ENCODE assay signal across 15 cellular contexts in the genomic region with DNA sequence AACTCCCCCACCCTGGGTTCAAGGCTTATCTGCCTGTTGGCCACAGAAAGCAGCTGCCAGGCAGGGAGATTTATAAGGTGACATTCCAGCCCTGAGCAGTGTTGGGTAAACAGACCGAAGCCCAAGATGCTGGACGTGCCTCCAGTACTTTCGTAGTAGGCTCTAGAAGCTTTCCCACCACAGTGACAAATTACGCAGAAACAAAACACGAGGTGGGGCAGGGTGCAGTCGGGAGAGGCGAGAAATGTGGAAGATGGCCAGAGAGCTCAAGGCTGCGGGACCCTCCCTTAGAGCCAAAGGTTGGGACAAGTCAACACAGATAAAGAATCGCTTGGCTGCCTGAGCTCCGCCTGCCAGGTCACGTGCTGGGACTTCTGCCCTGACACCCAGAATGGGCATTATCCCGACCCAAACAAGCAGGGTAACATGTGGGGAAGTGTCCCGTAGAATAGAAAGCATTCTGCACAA. TPM values are rescaled to one million over a fixed set of nuclear protein-coding genes. Genes with fewer than 3 reads are reported as not detected.
A peak's percentile ranks its signal among the peaks of the same experiment; 100 is the strongest.
DNase-seq lines count a peak whose midpoint lies in the region; ATAC-seq, FAIRE-seq and TF ChIP-seq lines count a peak whose summit lies in the region.
"Had no signal": no experiment of that assay in that cellular context is flagged by ENCODE, and none has a peak within 500 bp of the region (broad histone marks: within the 10 kb centered on the region; RNA-seq: fewer than 3 reads in every experiment).

No MANE protein-coding gene starts in this region.

- H3K79me2 ChIP-seq in HepG2 (ENCODE audit: insufficient read depth, low read length): no peaks in the 10 kb centered on the region

- intact Hi-C loops in HepG2 (cut with micrococcal nuclease; ENCODE audit: unreplicated experiment): no loop called here
- intact Hi-C loops in gastrocnemius medialis (cut with DNase I; ENCODE audit: low total_unique reads): loop anchor here (5.0 kb wide), 1 partner anchor 208 kb away; no protein-coding TSS in a partner anchor

- TF ChIP-seq EP300 in HepG2 (IDR thresholded peaks at IDR 0.05; ENCODE audit: low read depth in 2 of 2, low read length in 2 of 2): no peak
- TF ChIP-seq EP300 in HepG2 (CRISPR knock-in tag; IDR thresholded peaks at IDR 0.05; ENCODE audit: borderline replicate concordance): no peak

- CTCF ChIA-PET in HepG2 (lab: Yijun Ruan, JAX; ENCODE audit: low intra/inter-chr PET ratio, low total read pairs): no interaction called here

- BruUV-seq in HepG2 (replicated peaks; lab: Mats Ljungman, UMichigan): no TSS peak

- POLR2A ChIA-PET in HepG2 (lab: Yijun Ruan, JAX): no interaction called here

- WGBS in HepG2 (ENCODE audit: low lambda C conversion rate): 6% methylated on average over 13 of the region's 13 CpGs

- H3K9me3 ChIP-seq in duodenal mucosa (ENCODE audit: control insufficient read depth in 1 of 2, low read length in 2 of 2): no peaks in the 10 kb centered on the region
- no peaks in the 10 kb centered on the region for H3K9me3 ChIP-seq in HepG2 (ENCODE audit: low read length)
- H3K9me3 ChIP-seq in gastrocnemius medialis: no peaks in the 10 kb centered on the region

- no peak overlapping the region for H2AFZ ChIP-seq in HepG2 (ENCODE audit: low read length)

- in situ Hi-C loops in G401 (cut with HindIII; ENCODE audit: low sequenced_read_pairs) (no loop called here), HepG2 (cut with HindIII; ENCODE audit: extremely low pct_ligation_motif_present, low pct_unique_long_range_greater_than_20kb) (no loop called here), gastrocnemius medialis (cut with MboI; ENCODE audit: low sequenced_read_pairs in 4 of 4) (no loop called here)

- FAIRE-seq in HepG2 (lab: Jason Lieb, UNC): no peak
- FAIRE-seq: endometrium had no signal

- TF ChIP-seq POLR2A in HepG2 (IDR thresholded peaks at IDR 0.05; ENCODE audit: insufficient read depth in 1 of 2, low read depth in 2 of 2, low read length in 2 of 2) (no peak), gastrocnemius medialis (IDR thresholded peaks at IDR 0.05) (no peak)

- TF ChIP-seq RAD21 in HepG2 (CRISPR knock-in tag; IDR thresholded peaks at IDR 0.05): no peak

- DNase-seq in G401 (ENCODE audit: low spot score): peak; percentile 8
- peak; percentile 6 for DNase-seq in HepG2 (ENCODE audit: low spot score)
- DNase-seq in gastrocnemius medialis: peak in 1 of 2 donors; percentile 17
- DNase-seq in HuH-7.5 (ENCODE audit: low spot score): no peak
- no peak for DNase-seq in stimulated activated naive CD8-positive, alpha-beta T cell treated with anti-CD3 and anti-CD28 coated beads, Interleukin-15, Interleukin-2, amounts not matched to agents 100 U/mL and 50 U/mL, for 24 hours
- DNase-seq: activated CD4-positive, alpha-beta T cell treated with anti-CD3 and anti-CD28 coated beads for 48 hours; COR-L47; hippocampal formation; NCI-H1048; T-cell had no signal

- no peaks in the 10 kb centered on the region for H4K20me1 ChIP-seq in HepG2 (ENCODE audit: insufficient read depth, low read length)

- H3K27ac ChIP-seq in duodenal mucosa (ENCODE audit: low read depth, low read length) (no peak overlapping the region), HepG2 (ENCODE audit: extremely low read length, insufficient read depth, low read length) (no peak overlapping the region), gastrocnemius medialis (peak overlapping the region; percentile 45 to 75 (median 60))

- H3K4me2 ChIP-seq in HepG2 (ENCODE audit: low read depth, low read length): 0 out of 2 replicates have a peak overlapping the region, but pooled peaks have one; percentile 5

- H3K36me3 ChIP-seq in duodenal mucosa (ENCODE audit: control insufficient read depth in 1 of 2, insufficient read depth in 2 of 2, low read length in 2 of 2): no peaks in the 10 kb centered on the region
- no peaks in the 10 kb centered on the region for H3K36me3 ChIP-seq in HepG2 (replicated peaks in 1 of 2; ENCODE audit: control insufficient read depth in 1 of 2, insufficient read depth in 2 of 2, low read length in 2 of 2)
- no peaks in the 10 kb centered on the region for H3K36me3 ChIP-seq in gastrocnemius medialis

- peak; percentile 69 for ATAC-seq in HepG2
- peak; percentile 51 to 60 for ATAC-seq in gastrocnemius medialis
- no peak for ATAC-seq in GM21576 (IDR thresholded peaks at IDR 0.05; ENCODE audit: unreplicated experiment)
- ATAC-seq in stimulated activated naive CD8-positive, alpha-beta T cell treated with anti-CD3 and anti-CD28 coated beads, Interleukin-15, Interleukin-2, amounts not matched to agents 100 U/mL and 50 U/mL, for 24 hours: no peak
- no peak for ATAC-seq in HG03039 (IDR thresholded peaks at IDR 0.05; ENCODE audit: unreplicated experiment)
- ATAC-seq: HCT116, T-cell had no signal

- no peaks in the 10 kb centered on the region for H3K27me3 ChIP-seq in duodenal mucosa (ENCODE audit: control insufficient read depth in 1 of 2, insufficient read depth in 2 of 2, low read length in 2 of 2)
- H3K27me3 ChIP-seq in HepG2 (ENCODE audit: control insufficient read depth in 1 of 2, insufficient read depth in 2 of 2, low read length in 2 of 2): peaks cover 0 to 2% of the 10 kb centered on the region in 2 experiments; a peak in 2 of 5 replicates
- no peaks in the 10 kb centered on the region for H3K27me3 ChIP-seq in gastrocnemius medialis

- peak overlapping the region in 1 of 2 donors; percentile 25 for H3K9ac ChIP-seq in duodenal mucosa (ENCODE audit: low read depth in 1 of 2, low read length in 2 of 2)
- H3K9ac ChIP-seq in HepG2 (ENCODE audit: insufficient read depth, low read depth, low read length): no peak overlapping the region

- H3K4me1 ChIP-seq in duodenal mucosa (ENCODE audit: control insufficient read depth in 1 of 2, insufficient read depth in 2 of 2, low read length in 2 of 2): peaks cover 14 to 27% of the 10 kb centered on the region in 2 donors
- H3K4me1 ChIP-seq in HepG2 (ENCODE audit: insufficient read depth, low read length): peaks cover 11% of the 10 kb centered on the region
- no peaks in the 10 kb centered on the region for H3K4me1 ChIP-seq in gastrocnemius medialis

- peak overlapping the region; percentile 21 to 51 for H3K4me3 ChIP-seq in duodenal mucosa (ENCODE audit: low read depth in 1 of 2, low read length in 2 of 2)
- no peak overlapping the region for H3K4me3 ChIP-seq in HepG2 (replicated peaks in 1 of 3; ENCODE audit: insufficient read depth in 1 of 3, low read depth in 2 of 3, low read length in 3 of 3)
- H3K4me3 ChIP-seq in gastrocnemius medialis: no peak overlapping the region

- TF ChIP-seq CTCF in HepG2 (CRISPR knock-in tag; IDR thresholded peaks at IDR 0.05): no peak
- TF ChIP-seq CTCF in gastrocnemius medialis (IDR thresholded peaks at IDR 0.05 in 4 of 5, conservative IDR thresholded peaks at IDR 0.05 in 1 of 5): no peak

TF ChIP-seq in HepG2, 621 proteins besides CTCF, POLR2A, EP300 and RAD21 (continues in another document):
- TF ChIP-seq HDAC6 (IDR thresholded peaks at IDR 0.05; ENCODE audit: low read depth, low read length) (no peak), FOXM1 (CRISPR knock-in tag; IDR thresholded peaks at IDR 0.05) (no peak), ZNF850 (CRISPR knock-in tag; conservative IDR thresholded peaks at IDR 0.05) (no peak), PHF21A (CRISPR knock-in tag; IDR thresholded peaks at IDR 0.05) (no peak)

RNA-seq across cellular contexts. Expression of gene CCDC3, which starts 41.0 kb away (rescaled TPM):
- not detected in 2 replicates for total RNA-seq in G401 (2014; rRNA removed; shearing (Covaris generic))
- not detected in 2 replicates for total RNA-seq in HepG2 (2016; rRNA removed; fragmentation: Illumina TruSeq; extraction: Trizol)
- not detected in 2 replicates for total RNA-seq in HepG2 (2016; cell fraction: cytosol; rRNA removed; fragmentation: Illumina TruSeq; extraction: Trizol; ENCODE audit: low read depth)
- total RNA-seq in HepG2 (2016; cell fraction: insoluble cytoplasmic fraction; rRNA removed; fragmentation: Illumina TruSeq; extraction: Trizol): not detected in 2 replicates
- not detected in 2 replicates for total RNA-seq in HepG2 (2016; cell fraction: membrane; rRNA removed; fragmentation: Illumina TruSeq; extraction: Trizol)
- not detected in 2 replicates for total RNA-seq in HepG2 (2016; cell fraction: nucleus; rRNA removed; fragmentation: Illumina TruSeq; extraction: Trizol)
- 0.03 TPM in 1 of 2 replicates, not detected in the other for polyA plus RNA-seq in HepG2 (2011; rRNA removed)
- 0.03 TPM in 1 of 2 replicates, not detected in the other for polyA plus RNA-seq in HepG2 (2011; cell fraction: cytosol; rRNA removed)
- not detected in 2 replicates for polyA plus RNA-seq in HepG2 (2011; cell fraction: nucleus; rRNA removed)
- 0.04 TPM in 1 of 2 replicates, not detected in the other for polyA plus RNA-seq in HepG2 (2012)
- polyA plus RNA-seq in HepG2 (2016; cell fraction: cytosol; fragmentation: Illumina TruSeq; extraction: Trizol; ENCODE audit: low read depth): not detected in 2 replicates
- polyA plus RNA-seq in HepG2 (2016; cell fraction: insoluble cytoplasmic fraction; fragmentation: Illumina TruSeq; extraction: Trizol; ENCODE audit: low read depth): not detected in 2 replicates
- polyA plus RNA-seq in HepG2 (2016; cell fraction: membrane; fragmentation: Illumina TruSeq; extraction: Trizol; ENCODE audit: low read depth): not detected in 2 replicates
- polyA plus RNA-seq in HepG2 (2016; cell fraction: nucleus; fragmentation: Illumina TruSeq; extraction: Trizol; ENCODE audit: insufficient read depth, low read depth): not detected in 2 replicates
- 0.09 TPM in 1 of 2 replicates, not detected in the other for polyA minus RNA-seq in HepG2 (2011; rRNA and poly(A)+ RNA removed; ENCODE audit: low replicate concordance)
- not detected in 2 replicates for polyA minus RNA-seq in HepG2 (2011; cell fraction: cytosol; rRNA and poly(A)+ RNA removed)
- polyA minus RNA-seq in HepG2 (2011; cell fraction: nucleus; rRNA and poly(A)+ RNA removed): not detected in 2 replicates
- total RNA-seq in gastrocnemius medialis: 10 to 100 TPM in 3 of 4 donors, 1 to 10 TPM in 1; 6.1 to 57.4 (median 21.6) TPM

Comparison
In these comparisons a context has a peak if more than half of its experiments do, and no peak if none do; other contexts are left out.
1. DNase-seq: peak in G401 (single experiment) and HepG2 (single experiment); none in HuH-7.5 (single experiment) and stimulated activated naive CD8-positive, alpha-beta T cell treated with anti-CD3 and anti-CD28 coated beads, Interleukin-15, Interleukin-2, amounts not matched to agents 100 U/mL and 50 U/mL, for 24 hours (single experiment).
2. H3K27ac ChIP-seq: peak in gastrocnemius medialis (4 of 4); none in duodenal mucosa (single experiment) and HepG2 (single experiment).
3. H3K4me3 ChIP-seq: peak in duodenal mucosa (2 of 2); none in HepG2 (0 of 3) and gastrocnemius medialis (0 of 4).
4. ATAC-seq: peak in HepG2 (single experiment) and gastrocnemius medialis (2 of 2); none in GM21576 (single experiment), stimulated activated naive CD8-positive, alpha-beta T cell treated with anti-CD3 and anti-CD28 coated beads, Interleukin-15, Interleukin-2, amounts not matched to agents 100 U/mL and 50 U/mL, for 24 hours (single experiment) and HG03039 (single experiment).